1 cellular context compared by ENCODE assay signal in genomic region chr2:74119912-74120825, GRCh38.
A peak's percentile ranks its signal among the peaks of the same experiment; 100 is the strongest.
TF ChIP-seq lines count a peak whose summit lies in the region.

No MANE protein-coding gene starts in this region.

TF ChIP-seq in HepG2, 621 proteins besides CTCF, POLR2A, EP300 and RAD21 (continues in another document):
- no peak for TF ChIP-seq SRSF9 (IDR thresholded peaks at IDR 0.05; ENCODE audit: borderline replicate concordance, insufficient read depth, low read depth, low read length, poor library complexity, severe bottlenecking)
- TF ChIP-seq ZNF550 (CRISPR knock-in tag; IDR thresholded peaks at IDR 0.05; ENCODE audit: borderline replicate concordance): peak; percentile 68; the same call in 1 of the 2 replicates
- peak; percentile 98 for TF ChIP-seq PTBP1 (IDR thresholded peaks at IDR 0.05; ENCODE audit: low read depth, low read length, poor library complexity, severe bottlenecking)
- no peak for TF ChIP-seq CCAR2 (optimal IDR thresholded peaks at IDR 0.05; ENCODE audit: low read depth, low read length)
- peak; percentile 58; the same call in 1 of the 2 replicates for TF ChIP-seq NFE2L1 (CRISPR knock-in tag; IDR thresholded peaks at IDR 0.05; ENCODE audit: borderline replicate concordance)
- TF ChIP-seq RNF219 (CRISPR knock-in tag; IDR thresholded peaks at IDR 0.05): peak; percentile 51; the same call in 1 of the 2 replicates
- TF ChIP-seq ZNF326 (CRISPR knock-in tag; IDR thresholded peaks at IDR 0.05; ENCODE audit: borderline replicate concordance): no peak
- TF ChIP-seq ZNF790 (CRISPR knock-in tag; IDR thresholded peaks at IDR 0.05; ENCODE audit: borderline replicate concordance): no peak; the same call in 1 of the 2 replicates
- peak; percentile 47 for TF ChIP-seq RXRB (CRISPR knock-in tag; IDR thresholded peaks at IDR 0.05; ENCODE audit: borderline replicate concordance)
- peak; percentile 87 for TF ChIP-seq SP4 (CRISPR knock-in tag; IDR thresholded peaks at IDR 0.05)
- peak; percentile 97; the same call in 1 of the 2 replicates for TF ChIP-seq ZSCAN5A (CRISPR knock-in tag; IDR thresholded peaks at IDR 0.05; ENCODE audit: borderline replicate concordance)
- TF ChIP-seq POLR2G (IDR thresholded peaks at IDR 0.05; ENCODE audit: low read depth, low read length): peak; percentile 88
- TF ChIP-seq KAT8 (CRISPR knock-in tag; IDR thresholded peaks at IDR 0.05): peak; percentile 99
- TF ChIP-seq ZBTB40 (IDR thresholded peaks at IDR 0.05): peak; percentile 59
- TF ChIP-seq ZBTB40 (CRISPR knock-in tag; IDR thresholded peaks at IDR 0.05): peak; percentile 94
- peak; percentile 96 for TF ChIP-seq ASH2L (IDR thresholded peaks at IDR 0.05; ENCODE audit: insufficient read length, low read depth, low read length)
- peak; percentile 91; the same call in 1 of the 2 replicates for TF ChIP-seq SMAD9 (CRISPR knock-in tag; IDR thresholded peaks at IDR 0.05)
- no peak for TF ChIP-seq EZH2 (conservative IDR thresholded peaks at IDR 0.05; ENCODE audit: low read depth, low read length)
- TF ChIP-seq SSRP1 (CRISPR knock-in tag; IDR thresholded peaks at IDR 0.05): peak; percentile 41; the same call in 1 of the 2 replicates
- peak; percentile 66; the same call in 1 of the 2 replicates for TF ChIP-seq ADNP (CRISPR knock-in tag; IDR thresholded peaks at IDR 0.05)
- TF ChIP-seq ZNF180 (CRISPR knock-in tag; IDR thresholded peaks at IDR 0.05; ENCODE audit: borderline replicate concordance, low read depth): no peak
- TF ChIP-seq TSC22D2 (CRISPR knock-in tag; IDR thresholded peaks at IDR 0.05; ENCODE audit: borderline replicate concordance): peak; percentile 97
- TF ChIP-seq ZC3H13 (CRISPR knock-in tag; IDR thresholded peaks at IDR 0.05): peak; percentile 80; the same call in 1 of the 2 replicates
- peak; percentile 94; the same call in 1 of the 2 replicates for TF ChIP-seq LBX2 (CRISPR knock-in tag; IDR thresholded peaks at IDR 0.05; ENCODE audit: borderline replicate concordance)
- TF ChIP-seq MXD1 (CRISPR knock-in tag; IDR thresholded peaks at IDR 0.05): peak; percentile 87
- TF ChIP-seq NFE2 (CRISPR knock-in tag; IDR thresholded peaks at IDR 0.05): no peak
- TF ChIP-seq ESRRA (CRISPR knock-in tag; IDR thresholded peaks at IDR 0.05; ENCODE audit: low read depth): peak; percentile 67
- TF ChIP-seq IRF2 (CRISPR knock-in tag; IDR thresholded peaks at IDR 0.05): peak; percentile 80
- 0 out of 2 replicates have a peak, but pooled peaks have one; percentile 88 for TF ChIP-seq ZNF136 (CRISPR knock-in tag; IDR thresholded peaks at IDR 0.05; ENCODE audit: low read depth)
- no peak for TF ChIP-seq MED13 (CRISPR knock-in tag; IDR thresholded peaks at IDR 0.05)
- 0 out of 2 replicates have a peak, but pooled peaks have one; percentile 35 for TF ChIP-seq TBX3 (IDR thresholded peaks at IDR 0.05; ENCODE audit: borderline replicate concordance)
- TF ChIP-seq ZFP62 (CRISPR knock-in tag; IDR thresholded peaks at IDR 0.05): no peak
- TF ChIP-seq HMGA1 (CRISPR knock-in tag; conservative IDR thresholded peaks at IDR 0.05): no peak
- TF ChIP-seq POLR2AphosphoS5 (IDR thresholded peaks at IDR 0.05; ENCODE audit: low read depth, low read length): no peak
- TF ChIP-seq JUN (CRISPR knock-in tag; IDR thresholded peaks at IDR 0.05): peak; percentile 45; the same call in 1 of the 2 replicates
- peak; percentile 87; the same call in 1 of the 2 replicates for TF ChIP-seq ZNF512B (CRISPR knock-in tag; IDR thresholded peaks at IDR 0.05; ENCODE audit: borderline replicate concordance)
- peak; percentile 99 for TF ChIP-seq LCORL (IDR thresholded peaks at IDR 0.05)
- TF ChIP-seq LCORL (CRISPR knock-in tag; IDR thresholded peaks at IDR 0.05): peak; percentile 61
- peak; percentile 96 for TF ChIP-seq MXD3 (CRISPR knock-in tag; IDR thresholded peaks at IDR 0.05)
- TF ChIP-seq SYNCRIP (IDR thresholded peaks at IDR 0.05; ENCODE audit: insufficient read depth, low read depth, low read length): no peak
- TF ChIP-seq ZNF841 (CRISPR knock-in tag; IDR thresholded peaks at IDR 0.05; ENCODE audit: borderline replicate concordance): no peak
- TF ChIP-seq ZNF343 (CRISPR knock-in tag; IDR thresholded peaks at IDR 0.05): peak; percentile 71; the same call in 1 of the 2 replicates
- no peak; the same call in 1 of the 2 replicates for TF ChIP-seq ZNF713 (CRISPR knock-in tag; IDR thresholded peaks at IDR 0.05)
- TF ChIP-seq ZNF501 (CRISPR knock-in tag; IDR thresholded peaks at IDR 0.05): peak; percentile 99
- peak; percentile 94 for TF ChIP-seq SMAD3 (CRISPR knock-in tag; IDR thresholded peaks at IDR 0.05)
- no peak for TF ChIP-seq PAWR (CRISPR knock-in tag; IDR thresholded peaks at IDR 0.05; ENCODE audit: borderline replicate concordance)
- no peak for TF ChIP-seq TRAFD1 (CRISPR knock-in tag; IDR thresholded peaks at IDR 0.05; ENCODE audit: borderline replicate concordance)
